In the genomic region with DNA sequence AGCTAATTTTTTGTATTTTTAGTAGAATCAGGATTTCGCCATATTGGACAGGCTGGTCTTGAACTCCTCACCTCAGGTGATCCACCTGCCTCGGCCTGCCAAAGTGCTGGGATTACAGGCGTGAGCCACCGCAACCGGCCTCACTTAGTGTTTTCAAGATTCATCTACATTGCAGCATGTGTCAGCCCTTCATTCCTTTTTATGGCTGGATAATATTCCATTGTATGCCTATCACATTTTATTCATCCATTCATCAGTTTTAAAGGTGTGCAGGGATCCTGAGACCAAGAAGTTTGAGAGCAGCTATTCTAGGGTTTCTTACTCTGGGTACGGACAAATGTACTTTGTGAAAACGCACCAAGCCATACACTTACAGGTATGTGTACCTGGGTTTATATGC, we compare ENCODE assay signal across 24 cellular contexts.
"Had no signal": no experiment of that assay in that cellular context is flagged by ENCODE, and none has a peak within 500 bp of the region (broad histone marks: within the 10 kb centered on the region; RNA-seq: fewer than 3 reads in every experiment).

No MANE protein-coding gene starts in this region.

- DNase-seq: dermis blood vessel endothelial cell; dorsolateral prefrontal cortex; effector CD4-positive, alpha-beta T cell; effector memory CD4-positive, alpha-beta T cell; endodermal cell; erythroblast; esophagus squamous epithelium; foreskin melanocyte; gastrocnemius medialis; glutamatergic neuron; heart right ventricle; hypothalamus; immature natural killer cell; islet precursor cell; kidney; kidney glomerular epithelial cell; left colon; left ventricle myocardium superior; lower lobe of right lung; mesenchymal stem cell; mucosa of descending colon had no signal

- H3K27me3 ChIP-seq: dorsolateral prefrontal cortex, esophagus squamous epithelium, gastrocnemius medialis, heart right ventricle, hepatocyte had no signal

- H3K27ac ChIP-seq: coronary artery, dorsolateral prefrontal cortex, epithelial cell of prostate, esophagus squamous epithelium, hepatocyte, lower lobe of right lung had no signal

- H3K4me1 ChIP-seq: esophagus squamous epithelium, gastrocnemius medialis, lower lobe of right lung had no signal

- H3K9me3 ChIP-seq: esophagus squamous epithelium, gastrocnemius medialis, heart right ventricle, lower lobe of right lung, mucosa of descending colon had no signal

- H3K4me3 ChIP-seq: coronary artery, dorsolateral prefrontal cortex, esophagus squamous epithelium, gastrocnemius medialis, heart right ventricle, hepatocyte, lower lobe of right lung, mucosa of descending colon had no signal
